ENCODE assay signal across 25 cellular contexts in the genomic region with DNA sequence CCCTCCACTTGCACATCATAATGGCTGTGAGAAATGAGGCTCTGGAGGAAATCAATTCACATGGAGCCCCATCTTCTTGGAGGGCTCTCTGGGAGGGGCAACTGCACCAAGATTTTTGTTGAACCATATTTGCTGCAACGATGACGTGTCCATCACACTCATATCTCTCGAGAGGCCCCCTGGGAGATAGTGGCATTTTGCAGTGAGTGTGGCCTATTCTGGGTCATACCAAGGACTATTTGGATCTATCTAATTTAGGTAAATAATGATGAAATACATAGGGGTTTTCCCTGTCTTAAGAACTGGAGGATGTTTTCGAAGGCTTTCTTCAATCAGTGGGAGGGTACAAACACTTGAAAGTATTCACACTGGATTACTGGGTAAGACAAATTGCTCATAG. TPM values are rescaled to one million over a fixed set of nuclear protein-coding genes. Genes with fewer than 3 reads are reported as not detected.
"Had no signal": no experiment of that assay in that cellular context is flagged by ENCODE, and none has a peak within 500 bp of the region (broad histone marks: within the 10 kb centered on the region; RNA-seq: fewer than 3 reads in every experiment).

No MANE protein-coding gene starts in this region.

- H3K27ac Mint-ChIP-seq: natural killer cell; stimulated activated naive CD8-positive, alpha-beta T cell treated with anti-CD3 and anti-CD28 coated beads, Interleukin-15, amount 100 ng/mL, for 72 hours had no signal

- H3K27ac ChIP-seq: dorsolateral prefrontal cortex, esophagus muscularis mucosa, gastrocnemius medialis, heart right ventricle, right atrium auricular region had no signal

- H3K4me3 ChIP-seq: dorsolateral prefrontal cortex, esophagus muscularis mucosa, gastrocnemius medialis, heart right ventricle, mucosa of descending colon, right atrium auricular region had no signal

- H3K36me3 ChIP-seq: esophagus muscularis mucosa, gastrocnemius medialis, heart right ventricle, right atrium auricular region had no signal

- DNase-seq: cortex of kidney; dorsolateral prefrontal cortex; effector memory CD4-positive, alpha-beta T cell; gastrocnemius medialis; heart right ventricle; islet precursor cell; mammary epithelial cell; mucosa of descending colon; natural killer cell; posterior cingulate gyrus; small intestine; stimulated activated CD4-positive, alpha-beta T cell treated with anti-CD3 and anti-CD28 coated beads, Interleukin-12 subunit alpha, Interleukin-12 subunit beta, amount 100 ng/mL, for 4 hours; stimulated activated CD4-positive, alpha-beta T cell treated with anti-CD3 and anti-CD28 coated beads, Interleukin-2, amount 100 ng/mL, for 48 hours; stimulated activated naive CD8-positive, alpha-beta T cell treated with anti-CD3 and anti-CD28 coated beads, Interleukin-15, amount 100 ng/mL, for 72 hours; substantia nigra; trophoblast cell had no signal

- H3K4me1 ChIP-seq: esophagus muscularis mucosa, gastrocnemius medialis, heart right ventricle, right atrium auricular region had no signal

- H3K36me3 Mint-ChIP-seq: natural killer cell had no signal

- FAIRE-seq: endometrium, small intestine had no signal

- ATAC-seq: gastrocnemius medialis; heart right ventricle; left lobe of liver; mucosa of descending colon; natural killer cell; stimulated activated naive CD8-positive, alpha-beta T cell treated with anti-CD3 and anti-CD28 coated beads, Interleukin-15, amount 100 ng/mL, for 72 hours had no signal

- H3K27me3 ChIP-seq: esophagus muscularis mucosa, gastrocnemius medialis, right atrium auricular region had no signal

- H3K4me1 Mint-ChIP-seq: natural killer cell; neural crest cell; stimulated activated naive CD8-positive, alpha-beta T cell treated with anti-CD3 and anti-CD28 coated beads, Interleukin-15, amount 100 ng/mL, for 72 hours had no signal

- H3K4me3 Mint-ChIP-seq: natural killer cell; neural crest cell; stimulated activated naive CD8-positive, alpha-beta T cell treated with anti-CD3 and anti-CD28 coated beads, Interleukin-15, amount 100 ng/mL, for 72 hours had no signal

- H3K9me3 ChIP-seq: esophagus muscularis mucosa, gastrocnemius medialis, heart right ventricle, mucosa of descending colon, right atrium auricular region had no signal

- H3K9me3 Mint-ChIP-seq: natural killer cell; neural crest cell; stimulated activated naive CD8-positive, alpha-beta T cell treated with anti-CD3 and anti-CD28 coated beads, Interleukin-15, amount 100 ng/mL, for 72 hours had no signal

RNA-seq across cellular contexts. Expression of gene CNR1, which starts 31.6 kb away (rescaled TPM):
- total RNA-seq: fibroblast of villous mesenchyme, mammary epithelial cell, myocyte, natural killer cell, osteocyte, pulmonary artery endothelial cell had no signal
- polyA plus RNA-seq: mammary epithelial cell had no signal
